ENCODE assay signal across 8 cellular contexts in the genomic region with DNA sequence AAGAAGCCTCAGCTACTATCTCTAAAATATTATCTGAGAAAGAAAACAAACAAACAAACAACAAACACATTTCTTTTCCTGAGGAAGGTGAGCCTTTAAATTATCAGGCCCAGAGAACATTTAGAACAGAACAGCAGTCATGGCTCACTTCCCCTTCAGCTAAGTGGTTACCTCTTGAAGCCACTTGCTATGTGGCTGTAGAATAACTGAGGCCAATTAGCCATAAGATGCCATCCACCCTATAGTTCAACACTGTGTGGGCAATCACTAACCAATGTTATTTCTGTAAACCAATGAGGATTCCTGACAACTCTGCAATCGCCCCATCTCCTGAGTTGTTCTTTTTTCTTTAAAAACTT. TPM values are rescaled to one million over a fixed set of nuclear protein-coding genes. Genes with fewer than 3 reads are reported as not detected.
DNase-seq lines count a peak whose midpoint lies in the region; ATAC-seq, FAIRE-seq and TF ChIP-seq lines count a peak whose summit lies in the region.

No MANE protein-coding gene starts in this region.

- H3K27me3 Mint-ChIP-seq in CD8-positive, alpha-beta T cell (ENCODE audit: low read depth) = no peaks in the 10 kb centered on the region
- no peaks in the 10 kb centered on the region for H3K27me3 Mint-ChIP-seq in activated CD4-positive, alpha-beta memory T cell treated with anti-CD3 and anti-CD28 coated beads for 36 hours

- no peaks in the 10 kb centered on the region for H3K36me3 ChIP-seq in CD8-positive, alpha-beta T cell (ENCODE audit: insufficient read depth, low read length)
- H3K36me3 ChIP-seq in muscle layer of duodenum (ENCODE audit: control insufficient read depth in 1 of 2, insufficient read depth in 2 of 2, low read length in 2 of 2) = no peaks in the 10 kb centered on the region

- no peak for TF ChIP-seq CTCF in CD8-positive, alpha-beta T cell (IDR thresholded peaks at IDR 0.05)

- intact Hi-C loops in CD8-positive, alpha-beta T cell (cut with DNase I, micrococcal nuclease) = loop anchor here (1.0 to 5.0 kb wide), 3 partner anchors 48 to 93 kb away; a partner anchor contains a TSS
- intact Hi-C loops in activated CD4-positive, alpha-beta memory T cell treated with anti-CD3 and anti-CD28 coated beads for 36 hours (cut with micrococcal nuclease) = loop anchor here (1.0 to 2.0 kb wide), 8 partner anchors 12 to 106 kb away; a partner anchor contains a TSS

- no peak overlapping the region for H3K27ac ChIP-seq in CD8-positive, alpha-beta T cell (ENCODE audit: low read depth, low read length)
- H3K27ac ChIP-seq in muscle layer of duodenum (ENCODE audit: low read length) = peak overlapping the region; percentile 40

- peak overlapping the region; percentile 42 for H3K4me3 Mint-ChIP-seq in CD8-positive, alpha-beta T cell
- H3K4me3 Mint-ChIP-seq in activated CD4-positive, alpha-beta memory T cell treated with anti-CD3 and anti-CD28 coated beads for 36 hours = peak overlapping the region; percentile 49

- no peak for DNase-seq in CD8-positive, alpha-beta T cell
- DNase-seq in activated CD4-positive, alpha-beta memory T cell treated with anti-CD3 and anti-CD28 coated beads for 36 hours = no peak
- DNase-seq in HPDE6-E6E7 (ENCODE audit: extremely low spot score) = no peak
- no peak for DNase-seq in NCI-H187 (lab: John Stamatoyannopoulos, UW)
- no peak for DNase-seq in HTR-8/SVneo (ENCODE audit: insufficient read length, low spot score)

- peaks cover 60% of the 10 kb centered on the region for H3K4me1 ChIP-seq in CD8-positive, alpha-beta T cell (ENCODE audit: insufficient read depth, low read length)
- peaks cover 0 to 4% of the 10 kb centered on the region in 2 donors for H3K4me1 ChIP-seq in muscle layer of duodenum (ENCODE audit: control insufficient read depth in 1 of 2, insufficient read depth in 2 of 2, low read length in 2 of 2)

- no peak overlapping the region for H3K4me3 ChIP-seq in CD8-positive, alpha-beta T cell (ENCODE audit: low read depth, low read length)
- no peak overlapping the region for H3K4me3 ChIP-seq in muscle layer of duodenum (ENCODE audit: low read depth in 1 of 2, low read length in 2 of 2)

- no peaks in the 10 kb centered on the region for H3K27me3 ChIP-seq in CD8-positive, alpha-beta T cell (ENCODE audit: insufficient read depth, low read length)
- H3K27me3 ChIP-seq in muscle layer of duodenum (ENCODE audit: low read depth, low read length) = no peaks in the 10 kb centered on the region

- peak overlapping the region; percentile 91 for H3K27ac Mint-ChIP-seq in CD8-positive, alpha-beta T cell
- peak overlapping the region; percentile 91 for H3K27ac Mint-ChIP-seq in activated CD4-positive, alpha-beta memory T cell treated with anti-CD3 and anti-CD28 coated beads for 36 hours

- ATAC-seq in CD8-positive, alpha-beta T cell = no peak
- ATAC-seq in HG03159 (IDR thresholded peaks at IDR 0.05; ENCODE audit: unreplicated experiment) = peak; percentile 12
- no peak for ATAC-seq in HG02884 (IDR thresholded peaks at IDR 0.05; ENCODE audit: unreplicated experiment)

- no peak for FAIRE-seq in HTR-8/SVneo (lab: Jason Lieb, UNC)

- H3K9me3 ChIP-seq in CD8-positive, alpha-beta T cell (ENCODE audit: low read length) = no peaks in the 10 kb centered on the region
- H3K9me3 ChIP-seq in muscle layer of duodenum (ENCODE audit: control insufficient read depth in 1 of 2, low read length in 2 of 2) = no peaks in the 10 kb centered on the region

- H3K36me3 Mint-ChIP-seq in CD8-positive, alpha-beta T cell = peaks cover 4% of the 10 kb centered on the region
- H3K36me3 Mint-ChIP-seq in activated CD4-positive, alpha-beta memory T cell treated with anti-CD3 and anti-CD28 coated beads for 36 hours = peaks cover 5% of the 10 kb centered on the region

- POLR2A ChIA-PET in CD8-positive, alpha-beta T cell (lab: Charles Lee) = no interaction called here
- POLR2A ChIA-PET in activated CD4-positive, alpha-beta memory T cell treated with anti-CD3 and anti-CD28 coated beads for 36 hours (lab: Charles Lee) = interaction anchor here (1.0 to 4.2 kb wide), 6 partner anchors 11 to 215 kb away, joined by 3 to 22 read pairs (median 5); no protein-coding TSS in a partner anchor

- CTCF ChIA-PET in CD8-positive, alpha-beta T cell (lab: Charles Lee) = interaction anchor here (1.0 to 3.2 kb wide), 3 partner anchors 25 to 94 kb away, joined by 3 to 17 read pairs (median 11); no protein-coding TSS in a partner anchor
- CTCF ChIA-PET in activated CD4-positive, alpha-beta memory T cell treated with anti-CD3 and anti-CD28 coated beads for 36 hours (lab: Charles Lee) = interaction anchor here (0.7 to 2.5 kb wide), 5 partner anchors 25 to 94 kb away, joined by 3 to 7 read pairs (median 4); a partner anchor contains a TSS

- peaks cover 65% of the 10 kb centered on the region for H3K4me1 Mint-ChIP-seq in CD8-positive, alpha-beta T cell (ENCODE audit: low read depth)
- H3K4me1 Mint-ChIP-seq in activated CD4-positive, alpha-beta memory T cell treated with anti-CD3 and anti-CD28 coated beads for 36 hours (ENCODE audit: low read depth) = peaks cover 60% of the 10 kb centered on the region

- no peaks in the 10 kb centered on the region for H3K9me3 Mint-ChIP-seq in CD8-positive, alpha-beta T cell
- H3K9me3 Mint-ChIP-seq in activated CD4-positive, alpha-beta memory T cell treated with anti-CD3 and anti-CD28 coated beads for 36 hours = no peaks in the 10 kb centered on the region

RNA-seq across cellular contexts. Expression of a gene that starts 3.7 kb away (rescaled TPM):
- 10 to 100 TPM; 87.4 to 90.2 TPM for total RNA-seq in CD8-positive, alpha-beta T cell
- total RNA-seq in activated CD4-positive, alpha-beta memory T cell treated with anti-CD3 and anti-CD28 coated beads for 36 hours = 100 to 1,000 TPM; 115 to 121 TPM

RNA-seq across cellular contexts. Expression of a gene that starts 50.1 kb away (rescaled TPM):
- not detected for total RNA-seq in CD8-positive, alpha-beta T cell
- total RNA-seq in activated CD4-positive, alpha-beta memory T cell treated with anti-CD3 and anti-CD28 coated beads for 36 hours = under 1 TPM; 0.71 to 0.90 TPM

RNA-seq across cellular contexts. Expression of a gene that starts 56.5 kb away (rescaled TPM):
- not detected for total RNA-seq in CD8-positive, alpha-beta T cell
- total RNA-seq in activated CD4-positive, alpha-beta memory T cell treated with anti-CD3 and anti-CD28 coated beads for 36 hours = not detected
